In the genomic region with DNA sequence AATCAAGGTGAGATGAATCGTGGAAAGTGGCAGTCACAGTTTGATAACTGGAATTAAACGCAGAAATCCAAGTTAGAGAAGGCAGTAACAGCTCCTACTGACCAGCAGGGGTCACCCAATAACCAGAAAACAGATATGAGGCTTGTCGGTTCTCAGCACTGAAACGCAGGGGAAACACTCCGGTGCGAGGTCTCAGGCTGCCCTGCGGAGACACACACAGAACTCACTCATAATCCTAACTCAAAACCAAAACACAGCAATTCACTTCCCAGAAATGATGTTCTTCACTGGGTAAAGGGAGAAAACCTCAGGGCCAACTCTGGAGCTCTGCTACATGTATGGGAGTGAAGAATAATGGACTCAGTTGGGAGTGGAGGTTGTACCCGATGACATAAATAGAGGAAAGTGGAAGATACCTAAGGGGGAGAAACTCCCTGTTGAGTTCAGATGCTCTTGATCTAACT, we compare ENCODE assay signal across 8 cellular contexts.
DNase-seq lines count a peak whose midpoint lies in the region; ATAC-seq and TF ChIP-seq lines count a peak whose summit lies in the region.

No MANE protein-coding gene starts in this region.

- H3K4me1 ChIP-seq in neuronal stem cell (ENCODE audit: control insufficient read depth in 2 of 2, insufficient read depth in 1 of 2, low read depth in 1 of 2, low read length in 2 of 2), result peaks cover 0 to 5% of the 10 kb centered on the region in 2 donors

- no peak overlapping the region for H2BK120ac ChIP-seq in neuronal stem cell (ENCODE audit: low read depth, low read length)

- H4K91ac ChIP-seq in neuronal stem cell (ENCODE audit: low read depth, low read length, poor library complexity), result no peak overlapping the region

- no peak overlapping the region for H3K27ac Mint-ChIP-seq in Calu3 (ENCODE audit: unreplicated experiment)
- H3K27ac Mint-ChIP-seq in activated CD4-positive, alpha-beta memory T cell treated with anti-CD3 and anti-CD28 coated beads for 36 hours, result no peak overlapping the region

- H3K4ac ChIP-seq in neuronal stem cell (ENCODE audit: low read length), result no peak overlapping the region

- peaks cover 7% of the 10 kb centered on the region for H3K9me3 Mint-ChIP-seq in Calu3 (ENCODE audit: low read depth, unreplicated experiment)
- H3K9me3 Mint-ChIP-seq in activated CD4-positive, alpha-beta memory T cell treated with anti-CD3 and anti-CD28 coated beads for 36 hours, result no peaks in the 10 kb centered on the region

- H2BK15ac ChIP-seq in neuronal stem cell (ENCODE audit: low read length), result no peak overlapping the region

- TF ChIP-seq CTCF in Calu3 (IDR thresholded peaks at IDR 0.05; ENCODE audit: unreplicated experiment), result peak; percentile 52
- TF ChIP-seq CTCF in fibroblast of the aortic adventitia (IDR thresholded peaks at IDR 0.05; ENCODE audit: insufficient read depth, low read length), result peak; percentile 84

- peak overlapping the region; percentile 57 for H2AFZ ChIP-seq in neuronal stem cell (ENCODE audit: low read length)

- peak; percentile 98 for ATAC-seq in GM18909 (IDR thresholded peaks at IDR 0.05; ENCODE audit: poor library complexity, unreplicated experiment)
- peak; percentile 94 for ATAC-seq in HG03064 (IDR thresholded peaks at IDR 0.05; ENCODE audit: low read depth, unreplicated experiment)

- no peaks in the 10 kb centered on the region for H3K36me3 ChIP-seq in neuronal stem cell (replicated peaks in 1 of 2; ENCODE audit: control insufficient read depth in 2 of 2, insufficient read depth in 2 of 2, low read length in 2 of 2)

- no peaks in the 10 kb centered on the region for H3K79me1 ChIP-seq in neuronal stem cell (ENCODE audit: low read depth, low read length)

- no peaks in the 10 kb centered on the region for H3K27me3 ChIP-seq in neuronal stem cell (ENCODE audit: control insufficient read depth in 3 of 3, insufficient read depth in 3 of 3, low read depth in 1 of 3, low read length in 3 of 3)

- H3K4me2 ChIP-seq in neuronal stem cell (ENCODE audit: insufficient read depth, low read length, poor library complexity, severe bottlenecking), result no peak overlapping the region

- H4K8ac ChIP-seq in neuronal stem cell (ENCODE audit: low read depth, low read length), result no peak overlapping the region

- H3K9me3 ChIP-seq in neuronal stem cell (replicated peaks in 1 of 2; ENCODE audit: control insufficient read depth in 2 of 2, insufficient read depth in 1 of 2, low read depth in 1 of 2, low read length in 2 of 2), result peaks cover 0 to 3% of the 10 kb centered on the region in 2 donors

- H3K18ac ChIP-seq in neuronal stem cell (ENCODE audit: low read length), result no peak overlapping the region

- DNase-seq in Calu3, result peak; percentile 59
- DNase-seq in NCI-H2227 (lab: John Stamatoyannopoulos, UW; ENCODE audit: unreplicated experiment), result peak; percentile 64
- peak; percentile 40 for DNase-seq in activated CD4-positive, alpha-beta memory T cell treated with anti-CD3 and anti-CD28 coated beads for 36 hours
- DNase-seq in fibroblast of the aortic adventitia (ENCODE audit: low read depth), result peak; percentile 82
- DNase-seq in neuronal stem cell (ENCODE audit: low spot score), result peak; percentile 77
- no peak for DNase-seq in NCI-H1048 (lab: John Stamatoyannopoulos, UW)

- POLR2A ChIA-PET in activated CD4-positive, alpha-beta memory T cell treated with anti-CD3 and anti-CD28 coated beads for 36 hours (lab: Charles Lee), result no interaction called here

- CTCF ChIA-PET in Calu3 (lab: Charles Lee), result no interaction called here
- CTCF ChIA-PET in activated CD4-positive, alpha-beta memory T cell treated with anti-CD3 and anti-CD28 coated beads for 36 hours (lab: Charles Lee), result interaction anchor here (0.7 to 2.2 kb wide), 10 partner anchors 9 to 729 kb away, joined by 3 to 21 read pairs (median 3); no protein-coding TSS in a partner anchor

- no peaks in the 10 kb centered on the region for H3K36me3 Mint-ChIP-seq in Calu3 (ENCODE audit: insufficient read depth, unreplicated experiment)
- H3K36me3 Mint-ChIP-seq in activated CD4-positive, alpha-beta memory T cell treated with anti-CD3 and anti-CD28 coated beads for 36 hours, result no peaks in the 10 kb centered on the region

- no peak overlapping the region for H3K23ac ChIP-seq in neuronal stem cell (ENCODE audit: low read depth, low read length, poor library complexity)

- H2BK5ac ChIP-seq in neuronal stem cell (ENCODE audit: low read length), result no peak overlapping the region

- H2BK12ac ChIP-seq in neuronal stem cell (ENCODE audit: low read length), result no peak overlapping the region

- peak overlapping the region; percentile 34 for H3K4me3 Mint-ChIP-seq in Calu3 (ENCODE audit: low read depth, unreplicated experiment)
- H3K4me3 Mint-ChIP-seq in activated CD4-positive, alpha-beta memory T cell treated with anti-CD3 and anti-CD28 coated beads for 36 hours, result no peak overlapping the region

- H3K27ac ChIP-seq in neuronal stem cell (replicated peaks; ENCODE audit: low read length), result no peak overlapping the region

- intact Hi-C loops in Calu3 (cut with micrococcal nuclease; ENCODE audit: unreplicated experiment), result loop anchor here (5.0 kb wide), 2 partner anchors 270 to 460 kb away; no protein-coding TSS in a partner anchor
- intact Hi-C loops in activated CD4-positive, alpha-beta memory T cell treated with anti-CD3 and anti-CD28 coated beads for 36 hours (cut with micrococcal nuclease), result no loop called here

- H3K4me1 Mint-ChIP-seq in Calu3 (ENCODE audit: low read depth, unreplicated experiment), result no peaks in the 10 kb centered on the region
- H3K4me1 Mint-ChIP-seq in activated CD4-positive, alpha-beta memory T cell treated with anti-CD3 and anti-CD28 coated beads for 36 hours (ENCODE audit: low read depth), result no peaks in the 10 kb centered on the region

- H3K14ac ChIP-seq in neuronal stem cell (ENCODE audit: low read length), result no peak overlapping the region

- H3K4me3 ChIP-seq in fibroblast of the aortic adventitia (ENCODE audit: low read depth, low read length), result no peak overlapping the region
- no peak overlapping the region for H3K4me3 ChIP-seq in neuronal stem cell (ENCODE audit: low read length in 2 of 2)

- BruUV-seq in Calu3 (replicated peaks; lab: Mats Ljungman, UMichigan), result no TSS peak

- H2AK5ac ChIP-seq in neuronal stem cell (ENCODE audit: low read depth, low read length), result no peak overlapping the region

- no CpG with 5 or more reads among the region's 8 CpGs for WGBS in neuronal stem cell (ENCODE audit: extremely low coverage in 2 of 2, insufficient read length in 2 of 2, insufficient replicate concordance in 1 of 2), 2 donors

- no peaks in the 10 kb centered on the region for H3K27me3 Mint-ChIP-seq in Calu3 (ENCODE audit: unreplicated experiment)
- peaks cover 6% of the 10 kb centered on the region for H3K27me3 Mint-ChIP-seq in activated CD4-positive, alpha-beta memory T cell treated with anti-CD3 and anti-CD28 coated beads for 36 hours

- no peak overlapping the region for H3K9ac ChIP-seq in neuronal stem cell (ENCODE audit: low read depth, low read length, poor library complexity)
